Comparison of ENCODE assay signal across 8 cellular contexts in genomic region chr17:58658804-58659713, GRCh38. TPM values are rescaled to one million over a fixed set of nuclear protein-coding genes. Genes with fewer than 3 reads are reported as not detected.
DNase-seq lines count a peak whose midpoint lies in the region; ATAC-seq, FAIRE-seq and TF ChIP-seq lines count a peak whose summit lies in the region.

No MANE protein-coding gene starts in this region.

- in situ Hi-C loops in ACHN (cut with HindIII; ENCODE audit: low pct_ligation_motif_present, low pct_unique_long_range_greater_than_20kb, low sequenced_read_pairs) = no loop called here

- no peaks in the 10 kb centered on the region for H3K9me3 Mint-ChIP-seq in chondrocyte (ENCODE audit: low read depth)

- FAIRE-seq in kidney (lab: Jason Lieb, UNC) = no peak

- peaks cover 15% of the 10 kb centered on the region for H3K4me1 Mint-ChIP-seq in chondrocyte (ENCODE audit: low read depth)

- H3K4me3 ChIP-seq in kidney (ENCODE audit: low read length in 2 of 2) = peak overlapping the region; percentile 49 to 58

- no peaks in the 10 kb centered on the region for H3K36me3 ChIP-seq in kidney (ENCODE audit: control insufficient read depth in 1 of 2, insufficient read depth in 2 of 2, low read length in 2 of 2)

- H3K27ac Mint-ChIP-seq in chondrocyte (ENCODE audit: unreplicated experiment) = peak overlapping the region; percentile 98

- H3K4me3 Mint-ChIP-seq in chondrocyte (ENCODE audit: unreplicated experiment) = peak overlapping the region; percentile 64

- ATAC-seq in GM18870 (IDR thresholded peaks at IDR 0.05; ENCODE audit: unreplicated experiment) = peak; percentile 69
- peak; percentile 71 for ATAC-seq in HG03159 (IDR thresholded peaks at IDR 0.05; ENCODE audit: unreplicated experiment)

- H3K36me3 Mint-ChIP-seq in chondrocyte (ENCODE audit: low read depth) = no peaks in the 10 kb centered on the region

- peak overlapping the region; percentile 77 to 87 for H3K27ac ChIP-seq in kidney (ENCODE audit: low read depth in 2 of 2, low read length in 2 of 2)

- no peaks in the 10 kb centered on the region for H3K27me3 Mint-ChIP-seq in chondrocyte (ENCODE audit: low read depth)

- no peaks in the 10 kb centered on the region for H3K4me1 ChIP-seq in kidney (ENCODE audit: control insufficient read depth in 1 of 2, insufficient read depth in 1 of 2, low read depth in 1 of 2, low read length in 2 of 2)

- DNase-seq in ACHN = peak; percentile 98
- DNase-seq in NCI-H345 (lab: John Stamatoyannopoulos, UW) = peak; percentile 91
- DNase-seq in activated CD4-positive, CD25-positive, alpha-beta regulatory T cell treated with anti-CD3 and anti-CD28 coated beads, Interleukin-2, amount 50 U/mL, for 72 hours = peak; percentile 69
- DNase-seq in chondrocyte (ENCODE audit: low spot score) = no peak
- peak; percentile 73 for DNase-seq in kidney
- DNase-seq in stimulated activated CD4-positive, alpha-beta T cell treated with anti-CD3 and anti-CD28 coated beads, Interleukin-15, amount 100 ng/mL, for 1 hour (ENCODE audit: low read depth in 1 of 2, low spot score in 1 of 2) = peak; percentile 28 to 40

- H3K9ac ChIP-seq in kidney (ENCODE audit: low read length in 2 of 2) = peak overlapping the region; percentile 18 to 75

- no peaks in the 10 kb centered on the region for H3K9me3 ChIP-seq in kidney (ENCODE audit: control insufficient read depth in 1 of 2, low read length in 2 of 2)

- TF ChIP-seq CTCF in chondrocyte (IDR thresholded peaks at IDR 0.05) = no peak
- no peak for TF ChIP-seq CTCF in kidney (IDR thresholded peaks at IDR 0.05; ENCODE audit: borderline replicate concordance, extremely low read depth, insufficient read depth)

- intact Hi-C loops in kidney (cut with DNase I) = no loop called here

RNA-seq across cellular contexts. Expression of gene TEX14, which starts 32.8 kb away (rescaled TPM):
- 0.05 to 0.08 TPM in 2 of 3 replicates, not detected in the other for total RNA-seq in chondrocyte
- total RNA-seq in kidney = 0.22 TPM
- 0.09 TPM for polyA plus RNA-seq in kidney (ENCODE audit: insufficient read depth, low read depth, low replicate concordance)

RNA-seq across cellular contexts. Expression of gene RAD51C, which starts 33.3 kb away (rescaled TPM):
- total RNA-seq in chondrocyte (17.2 to 25.4 TPM (median 22.3 TPM) in 3 replicates), kidney (20.2 TPM)
- polyA plus RNA-seq in kidney (ENCODE audit: insufficient read depth, low read depth, low replicate concordance) = 29.3 TPM
